17 cellular contexts compared by ENCODE assay signal in genomic region chr14:35300228-35300627, GRCh38. TPM values are rescaled to one million over a fixed set of nuclear protein-coding genes. Genes with fewer than 3 reads are reported as not detected.
DNase-seq lines count a peak whose midpoint lies in the region; ATAC-seq, FAIRE-seq and TF ChIP-seq lines count a peak whose summit lies in the region.
"Had no signal": no experiment of that assay in that cellular context is flagged by ENCODE, and none has a peak within 500 bp of the region (broad histone marks: within the 10 kb centered on the region; RNA-seq: fewer than 3 reads in every experiment).

No MANE protein-coding gene starts in this region.

- H3K27ac Mint-ChIP-seq in stimulated activated effector memory CD8-positive, alpha-beta T cell treated with anti-CD3 and anti-CD28 coated beads, Interleukin-12 subunit alpha, Interleukin-12 subunit beta, amount 100 ng/mL, for 72 hours, result peak overlapping the region; percentile 27
- H3K27ac Mint-ChIP-seq in osteocyte (ENCODE audit: unreplicated experiment), result no peak overlapping the region

- peaks cover 98% of the 10 kb centered on the region for H3K79me2 ChIP-seq in MM.1S (ENCODE audit: low read length)
- H3K79me2 ChIP-seq in GM12878 (ENCODE audit: control insufficient read depth, insufficient read depth, low read length), result peaks cover 97% of the 10 kb centered on the region

- DNase-seq in activated T-cell treated with anti-CD3 and anti-CD28 coated beads, Interleukin-2, amount 50 U/mL, for 4 hours, result no peak
- DNase-seq in activated T-cell treated with anti-CD3 and anti-CD28 coated beads, Interleukin-2, amount 50 U/mL, for 1 hour, result no peak
- DNase-seq in MM.1S (peak; percentile 43), GM12878 (ENCODE audit: low read depth, low spot score) (no peak), A172 (ENCODE audit: low spot score) (no peak), osteocyte (ENCODE audit: extremely low spot score, unreplicated experiment) (no peak)
- DNase-seq in stimulated activated effector memory CD8-positive, alpha-beta T cell treated with anti-CD3 and anti-CD28 coated beads, Interleukin-12 subunit alpha, Interleukin-12 subunit beta, amount 100 ng/mL, for 72 hours (ENCODE audit: low spot score in 2 of 2), result no peak
- DNase-seq: DMS153; effector CD4-positive, alpha-beta T cell; NCI-H2171 treated with DMSO at 0.1 percent for 48 hours; nucleus accumbens had no signal

- H3K4me2 ChIP-seq in MM.1S (ENCODE audit: low read depth, low read length), result peak overlapping the region; percentile 50; the same call in 1 of the 2 replicates
- peak overlapping the region; percentile 63 for H3K4me2 ChIP-seq in GM12878 (ENCODE audit: control insufficient read depth, insufficient read depth)

- no peaks in the 10 kb centered on the region for H3K27me3 Mint-ChIP-seq in activated T-cell treated with anti-CD3 and anti-CD28 coated beads, Interleukin-2, amount 50 U/mL, for 4 hours (ENCODE audit: low read depth)
- H3K27me3 Mint-ChIP-seq in osteocyte (ENCODE audit: unreplicated experiment), result no peaks in the 10 kb centered on the region
- H3K27me3 Mint-ChIP-seq: brain had no signal

- H3K9me3 ChIP-seq in MM.1S (replicated peaks; ENCODE audit: insufficient read depth, low read length) (no peaks in the 10 kb centered on the region), GM12878 (replicated peaks; ENCODE audit: control insufficient read depth, insufficient read depth, low read length) (peaks cover 4% of the 10 kb centered on the region)
- H3K9me3 ChIP-seq: SJSA1, suprapubic skin had no signal

- H3K9ac ChIP-seq in MM.1S (ENCODE audit: low read length) (no peak overlapping the region), GM12878 (ENCODE audit: control insufficient read depth, insufficient read depth, low read length) (no peak overlapping the region)

- no peak for TF ChIP-seq RAD21 in GM12878 (IDR thresholded peaks at IDR 0.05; ENCODE audit: insufficient read depth, low read depth, low read length)

- no TSS peak for BruUV-seq in GM12878 (replicated peaks; lab: Mats Ljungman, UMichigan)

- CTCF ChIA-PET in GM12878 (lab: Yijun Ruan, JAX), result interaction anchor here (0.6 to 2.9 kb wide), 12 partner anchors 8 to 159 kb away, joined by 3 to 14 read pairs (median 4); partner anchors contain the start of genes NFKBIA and PSMA6

- H3K4me1 ChIP-seq in MM.1S (ENCODE audit: low read length), result peaks cover 36% of the 10 kb centered on the region
- H3K4me1 ChIP-seq in GM12878 (ENCODE audit: control insufficient read depth, insufficient read depth, low read length), result peaks cover 30% of the 10 kb centered on the region

- peaks cover 26% of the 10 kb centered on the region for H3K36me3 Mint-ChIP-seq in activated T-cell treated with anti-CD3 and anti-CD28 coated beads, Interleukin-2, amount 50 U/mL, for 4 hours (ENCODE audit: insufficient read depth)
- peaks cover 75% of the 10 kb centered on the region for H3K36me3 Mint-ChIP-seq in stimulated activated effector memory CD8-positive, alpha-beta T cell treated with anti-CD3 and anti-CD28 coated beads, Interleukin-12 subunit alpha, Interleukin-12 subunit beta, amount 100 ng/mL, for 72 hours
- H3K36me3 Mint-ChIP-seq in osteocyte (ENCODE audit: unreplicated experiment), result peaks cover 13% of the 10 kb centered on the region

- in situ Hi-C loops in GM12878 (cut with MboI), result no loop called here

- no peak for FAIRE-seq in GM12878 (lab: Jason Lieb, UNC)

- H3F3A ChIP-seq in MM.1S (ENCODE audit: insufficient read depth, low read length), result peaks cover 10% of the 10 kb centered on the region

- peaks cover 71% of the 10 kb centered on the region for H3K4me1 Mint-ChIP-seq in activated T-cell treated with anti-CD3 and anti-CD28 coated beads, Interleukin-2, amount 50 U/mL, for 4 hours (ENCODE audit: low read depth)
- H3K4me1 Mint-ChIP-seq in stimulated activated effector memory CD8-positive, alpha-beta T cell treated with anti-CD3 and anti-CD28 coated beads, Interleukin-12 subunit alpha, Interleukin-12 subunit beta, amount 100 ng/mL, for 72 hours, result peaks cover 66% of the 10 kb centered on the region
- H3K4me1 Mint-ChIP-seq in osteocyte (ENCODE audit: unreplicated experiment), result peaks cover 18% of the 10 kb centered on the region

- H3K9me3 Mint-ChIP-seq in activated T-cell treated with anti-CD3 and anti-CD28 coated beads, Interleukin-2, amount 50 U/mL, for 4 hours, result no peaks in the 10 kb centered on the region
- no peaks in the 10 kb centered on the region for H3K9me3 Mint-ChIP-seq in stimulated activated effector memory CD8-positive, alpha-beta T cell treated with anti-CD3 and anti-CD28 coated beads, Interleukin-12 subunit alpha, Interleukin-12 subunit beta, amount 100 ng/mL, for 72 hours
- H3K9me3 Mint-ChIP-seq in osteocyte (ENCODE audit: unreplicated experiment), result peaks cover 4% of the 10 kb centered on the region

- POLR2A ChIA-PET in GM12878 (lab: Charles Lee), result interaction anchor here (0.7 to 2.3 kb wide), 10 partner anchors 8 to 104 kb away, joined by 3 to 16 read pairs (median 6); partner anchors contain the start of genes NFKBIA and PSMA6

- 41% methylated on average over 3 of the region's 3 CpGs for WGBS in GM12878 (ENCODE audit: insufficient coverage, insufficient replicate concordance, low lambda C conversion rate, missing lambda C conversion rate)

- H3K27ac ChIP-seq in MM.1S (ENCODE audit: low read length), result peak overlapping the region; percentile 58; the same call in 1 of the 2 replicates
- peak overlapping the region; percentile 54; the same call in 1 of the 2 replicates for H3K27ac ChIP-seq in GM12878 (ENCODE audit: control insufficient read depth, insufficient read depth)
- H3K27ac ChIP-seq: SJSA1, skin epidermis, suprapubic skin, VCaP had no signal

- H3K4me3 ChIP-seq in MM.1S (ENCODE audit: low read length), result no peak overlapping the region
- no peak overlapping the region for H3K4me3 ChIP-seq in GM12878
- H3K4me3 ChIP-seq: SJSA1, skin epidermis, suprapubic skin had no signal

- TF ChIP-seq EP300 in GM12878 (IDR thresholded peaks at IDR 0.05; ENCODE audit: borderline replicate concordance in 1 of 2, control insufficient read depth in 1 of 2, low read depth in 2 of 2, low read length in 2 of 2), result no peak

- H2AFZ ChIP-seq in MM.1S (ENCODE audit: low read length) (no peak overlapping the region), GM12878 (ENCODE audit: control insufficient read depth, low read depth, low read length) (no peak overlapping the region)

- peak overlapping the region; percentile 52 for H3K4me3 Mint-ChIP-seq in activated T-cell treated with anti-CD3 and anti-CD28 coated beads, Interleukin-2, amount 50 U/mL, for 4 hours
- H3K4me3 Mint-ChIP-seq in stimulated activated effector memory CD8-positive, alpha-beta T cell treated with anti-CD3 and anti-CD28 coated beads, Interleukin-12 subunit alpha, Interleukin-12 subunit beta, amount 100 ng/mL, for 72 hours, result peak overlapping the region; percentile 26
- no peak overlapping the region for H3K4me3 Mint-ChIP-seq in osteocyte (ENCODE audit: unreplicated experiment)

- SMC1A ChIA-PET in GM12878 (lab: Charles Lee; ENCODE audit: uncharacterized antibody, unreplicated experiment), result interaction anchor here (0.6 to 4.1 kb wide), 21 partner anchors 9 to 579 kb away, joined by 3 to 33 read pairs (median 3); partner anchors contain the start of gene PSMA6

- no peak for ATAC-seq in activated T-cell treated with anti-CD3 and anti-CD28 coated beads, Interleukin-2, amount 50 U/mL, for 4 hours
- ATAC-seq in GM12878, result peak; percentile 40
- no peak for ATAC-seq in stimulated activated effector memory CD8-positive, alpha-beta T cell treated with anti-CD3 and anti-CD28 coated beads, Interleukin-12 subunit alpha, Interleukin-12 subunit beta, amount 100 ng/mL, for 72 hours
- ATAC-seq in GM18870 (IDR thresholded peaks at IDR 0.05; ENCODE audit: unreplicated experiment), result no peak

- H4K20me1 ChIP-seq in MM.1S (ENCODE audit: insufficient read depth, low read length), result peaks cover 6% of the 10 kb centered on the region; the same call in 1 of the 2 replicates
- H4K20me1 ChIP-seq in GM12878 (ENCODE audit: control insufficient read depth, insufficient read depth), result no peaks in the 10 kb centered on the region; the same call in 1 of the 2 replicates

- H3K9me2 ChIP-seq in MM.1S (replicated peaks; ENCODE audit: insufficient read depth, low read length), result no peaks in the 10 kb centered on the region

- H3K27me3 ChIP-seq in MM.1S (replicated peaks; ENCODE audit: insufficient read depth, low read length) (no peaks in the 10 kb centered on the region), GM12878 (replicated peaks in 1 of 2; ENCODE audit: control insufficient read depth in 2 of 2, insufficient read depth in 2 of 2, low read length in 1 of 2) (no peaks in the 10 kb centered on the region)
- H3K27me3 ChIP-seq: SJSA1, suprapubic skin had no signal

- no peak for TF ChIP-seq POLR2A in GM12878 (IDR thresholded peaks at IDR 0.05; ENCODE audit: low read depth, low read length)

- TF ChIP-seq CTCF in MM.1S (IDR thresholded peaks at IDR 0.05; ENCODE audit: low read length) (no peak), GM12878 (IDR thresholded peaks at IDR 0.05 in 2 of 3, conservative IDR thresholded peaks at IDR 0.05 in 1 of 3; ENCODE audit: control insufficient read depth in 2 of 3, extremely low read depth in 1 of 3, insufficient read depth in 1 of 3, low read depth in 3 of 3, low read length in 3 of 3) (no peak), osteocyte (IDR thresholded peaks at IDR 0.05) (no peak)

- H3K36me3 ChIP-seq in MM.1S (replicated peaks; ENCODE audit: insufficient read depth, low read length) (no peaks in the 10 kb centered on the region), GM12878 (ENCODE audit: control insufficient read depth in 2 of 2, insufficient read depth in 2 of 2, low read length in 1 of 2) (peaks cover 0 to 1% of the 10 kb centered on the region in 2 experiments; a peak in 2 of 4 replicates)
- H3K36me3 ChIP-seq: suprapubic skin had no signal

- RAD21 ChIA-PET in GM12878 (lab: Charles Lee; ENCODE audit: unreplicated experiment), result interaction anchor here (0.7 to 2.1 kb wide), 11 partner anchors 9 to 160 kb away, joined by 3 to 10 read pairs (median 3); partner anchors contain the start of genes NFKBIA and PSMA6

- intact Hi-C loops in GM12878 (cut with micrococcal nuclease; ENCODE audit: unreplicated experiment), result loop anchor here (5.0 kb wide), 1 partner anchor 73 kb away; no protein-coding TSS in a partner anchor

RNA-seq across cellular contexts. Expression of gene PSMA6, which starts 8.0 kb away (rescaled TPM):
- total RNA-seq in activated T-cell treated with anti-CD3 and anti-CD28 coated beads, Interleukin-2, amount 50 U/mL, for 4 hours, result 100 to 1,000 TPM; 562 to 636 (median 595) TPM
- total RNA-seq in GM12878 (2013; cell fraction: nucleolus; rRNA removed), result 69.2 and 72.9 TPM in 2 replicates
- 267 and 276 TPM in 2 replicates for total RNA-seq in GM12878 (2014; rRNA removed)
- total RNA-seq in GM12878 (2014; rRNA removed; fragmentation: Illumina TruSeq; extraction: Trizol), result 349 and 352 TPM in 2 replicates
- 347 and 354 TPM in 2 replicates for total RNA-seq in GM12878 (2021)
- 179 TPM for polyA plus RNA-seq in GM12878 (2011; ENCODE audit: low read depth)
- polyA plus RNA-seq in GM12878 (2011; rRNA removed), result 393 and 528 TPM in 2 replicates
- polyA plus RNA-seq in GM12878 (2011; cell fraction: cytosol; rRNA removed), result 210 and 221 TPM in 2 replicates
- polyA plus RNA-seq in GM12878 (2011; cell fraction: nucleus; rRNA removed), result 139 and 145 TPM in 2 replicates
- 231 and 266 TPM in 2 replicates for polyA plus RNA-seq in GM12878 (2012)
- 411 and 494 TPM in 2 replicates for polyA plus RNA-seq in GM12878 (2014; fragmentation: Illumina TruSeq; extraction: Trizol)
- polyA plus RNA-seq in GM12878 (2014; fragmentation: Nextera tagmentation; extraction: Ambion mirVana), result 1,000 to 10,000 TPM; 1,136 to 1,363 TPM
- 284 and 356 TPM in 2 replicates for polyA plus RNA-seq in GM12878 (2014; rRNA removed)
- polyA plus RNA-seq in GM12878 (2016; fragmentation: Nextera tagmentation; extraction: Ambion mirVana), result 100 to 1,000 TPM; 712 to 730 TPM
- polyA minus RNA-seq in GM12878 (2011; rRNA and poly(A)+ RNA removed), result 110 and 131 TPM in 2 replicates
- polyA minus RNA-seq in GM12878 (2011; cell fraction: cytosol; rRNA and poly(A)+ RNA removed), result 61.2 and 69.3 TPM in 2 replicates
- 29.9 and 39.8 TPM in 2 replicates for polyA minus RNA-seq in GM12878 (2011; cell fraction: nucleus; rRNA and poly(A)+ RNA removed)
- total RNA-seq in A172 (2014; rRNA removed; shearing (Covaris generic)), result 309 and 344 TPM in 2 replicates
- 137 and 146 TPM in 2 replicates for total RNA-seq in osteocyte
